22 cellular contexts compared by ENCODE assay signal in the genomic region with DNA sequence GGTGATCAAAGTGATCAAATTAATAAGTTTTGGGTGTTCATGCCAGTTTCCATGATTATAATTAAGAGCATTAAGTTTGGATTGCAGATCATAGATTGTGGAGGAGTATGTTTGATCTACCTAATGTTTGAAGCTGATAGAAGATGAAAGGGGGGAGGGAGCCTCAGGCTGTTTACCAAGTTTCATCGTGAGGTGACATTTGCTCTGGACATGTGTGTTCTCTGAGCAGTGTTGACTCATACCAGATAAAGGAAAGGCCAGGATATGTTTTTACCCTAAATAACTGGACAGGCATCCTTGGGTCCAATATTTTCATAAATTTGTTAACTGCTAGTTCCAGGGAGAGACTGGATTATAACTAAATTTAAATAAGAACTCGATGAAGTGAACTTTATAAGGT. TPM values are rescaled to one million over a fixed set of nuclear protein-coding genes. Genes with fewer than 3 reads are reported as not detected.
DNase-seq lines count a peak whose midpoint lies in the region; ATAC-seq, FAIRE-seq and TF ChIP-seq lines count a peak whose summit lies in the region.
"Had no signal": no experiment of that assay in that cellular context is flagged by ENCODE, and none has a peak within 500 bp of the region (broad histone marks: within the 10 kb centered on the region; RNA-seq: fewer than 3 reads in every experiment).

No MANE protein-coding gene starts in this region.

- intact Hi-C loops in pancreas (cut with DNase I): no loop called here

- H3K4me3 Mint-ChIP-seq in activated CD8-positive, alpha-beta memory T cell treated with anti-CD3 and anti-CD28 coated beads, Interleukin-2, amount 10 ng/mL, durations not matched to agents 7 days and 5 days: no peak overlapping the region
- no peak overlapping the region for H3K4me3 Mint-ChIP-seq in stimulated activated effector memory CD8-positive, alpha-beta T cell treated with anti-CD3 and anti-CD28 coated beads, Interleukin-12 subunit alpha, Interleukin-12 subunit beta, amount 100 ng/mL, for 72 hours
- H3K4me3 Mint-ChIP-seq: B cell, CD14-positive monocyte had no signal

- H3K36me3 Mint-ChIP-seq in activated CD8-positive, alpha-beta memory T cell treated with anti-CD3 and anti-CD28 coated beads, Interleukin-2, amount 10 ng/mL, durations not matched to agents 7 days and 5 days: peaks cover 9% of the 10 kb centered on the region
- peaks cover 11% of the 10 kb centered on the region for H3K36me3 Mint-ChIP-seq in stimulated activated effector memory CD8-positive, alpha-beta T cell treated with anti-CD3 and anti-CD28 coated beads, Interleukin-12 subunit alpha, Interleukin-12 subunit beta, amount 100 ng/mL, for 72 hours
- H3K36me3 Mint-ChIP-seq: CD14-positive monocyte had no signal

- peaks cover 22 to 34% (median 30%) of the 10 kb centered on the region in 3 donors for H3K4me1 ChIP-seq in pancreas

- TF ChIP-seq CTCF in 22Rv1 (IDR thresholded peaks at IDR 0.05) (no peak), LNCaP clone FGC (IDR thresholded peaks at IDR 0.05; ENCODE audit: control insufficient read depth, extremely low read depth, insufficient read depth) (no peak), epithelial cell of esophagus (IDR thresholded peaks at IDR 0.05; ENCODE audit: insufficient read depth, low read depth, low read length, missing control alignments) (no peak), pancreas (IDR thresholded peaks at IDR 0.05) (no peak)

- CTCF ChIA-PET in activated CD8-positive, alpha-beta memory T cell treated with anti-CD3 and anti-CD28 coated beads, Interleukin-2, amount 10 ng/mL, durations not matched to agents 7 days and 5 days (lab: Charles Lee): interaction anchor here (1.6 kb wide), 1 partner anchor 13 kb away, joined by 3 read pairs; no protein-coding TSS in a partner anchor

- no peaks in the 10 kb centered on the region for H3K27me3 ChIP-seq in pancreas
- H3K27me3 ChIP-seq: SJCRH30 had no signal

- H3K27me3 Mint-ChIP-seq in activated CD8-positive, alpha-beta memory T cell treated with anti-CD3 and anti-CD28 coated beads, Interleukin-2, amount 10 ng/mL, durations not matched to agents 7 days and 5 days: peaks cover 12% of the 10 kb centered on the region

- WGBS in pancreas, 2 donors: 8 to 11% methylated on average over 2 of the region's 2 CpGs

- no peak overlapping the region for H3K4me3 ChIP-seq in LNCaP clone FGC (ENCODE audit: low read depth, low read length)
- H3K4me3 ChIP-seq in epithelial cell of esophagus (ENCODE audit: low read length): no peak overlapping the region
- H3K4me3 ChIP-seq in pancreas: no peak overlapping the region
- H3K4me3 ChIP-seq: A549, GM12878, SJCRH30 had no signal

- H3K9me3 ChIP-seq in pancreas: no peaks in the 10 kb centered on the region
- H3K9me3 ChIP-seq: A549, SJCRH30 had no signal

- ATAC-seq in pancreas: peak; percentile 38 to 44 (median 42)
- no peak for ATAC-seq in activated CD8-positive, alpha-beta memory T cell treated with anti-CD3 and anti-CD28 coated beads, Interleukin-2, amount 10 ng/mL, durations not matched to agents 7 days and 5 days
- no peak for ATAC-seq in stimulated activated effector memory CD8-positive, alpha-beta T cell treated with anti-CD3 and anti-CD28 coated beads, Interleukin-12 subunit alpha, Interleukin-12 subunit beta, amount 100 ng/mL, for 72 hours
- ATAC-seq: A549, GM12878, Panc1 had no signal

- H3K4me1 Mint-ChIP-seq in activated CD8-positive, alpha-beta memory T cell treated with anti-CD3 and anti-CD28 coated beads, Interleukin-2, amount 10 ng/mL, durations not matched to agents 7 days and 5 days: peaks cover 26% of the 10 kb centered on the region
- peaks cover 17% of the 10 kb centered on the region for H3K4me1 Mint-ChIP-seq in stimulated activated effector memory CD8-positive, alpha-beta T cell treated with anti-CD3 and anti-CD28 coated beads, Interleukin-12 subunit alpha, Interleukin-12 subunit beta, amount 100 ng/mL, for 72 hours

- H3K9me3 Mint-ChIP-seq in activated CD8-positive, alpha-beta memory T cell treated with anti-CD3 and anti-CD28 coated beads, Interleukin-2, amount 10 ng/mL, durations not matched to agents 7 days and 5 days (ENCODE audit: low read depth): peaks cover 3% of the 10 kb centered on the region
- peaks cover 4% of the 10 kb centered on the region for H3K9me3 Mint-ChIP-seq in stimulated activated effector memory CD8-positive, alpha-beta T cell treated with anti-CD3 and anti-CD28 coated beads, Interleukin-12 subunit alpha, Interleukin-12 subunit beta, amount 100 ng/mL, for 72 hours

- no peaks in the 10 kb centered on the region for H3K36me3 ChIP-seq in pancreas
- H3K36me3 ChIP-seq: SJCRH30 had no signal

- H3K27ac ChIP-seq in 22Rv1 (peak overlapping the region; percentile 75; the same call in 1 of the 2 replicates), pancreas (peak overlapping the region; percentile 34 to 87 (median 60))
- H3K27ac ChIP-seq: A549, SJCRH30 had no signal

- FAIRE-seq in pancreas (lab: Jason Lieb, UNC): no peak
- FAIRE-seq: A549, GM12878, H54, HTR-8/SVneo had no signal

- DNase-seq in LNCaP clone FGC (ENCODE audit: low read depth): peak; percentile 67
- DNase-seq in epithelial cell of esophagus (ENCODE audit: low read depth): peak; percentile 10
- peak in 3 of 6 donors; percentile 46 to 76 (median 49) for DNase-seq in pancreas
- DNase-seq in activated CD8-positive, alpha-beta memory T cell treated with anti-CD3 and anti-CD28 coated beads, Interleukin-2, amount 10 ng/mL, durations not matched to agents 7 days and 5 days: no peak
- no peak for DNase-seq in stimulated activated effector memory CD8-positive, alpha-beta T cell treated with anti-CD3 and anti-CD28 coated beads, Interleukin-12 subunit alpha, Interleukin-12 subunit beta, amount 100 ng/mL, for 72 hours (ENCODE audit: low spot score in 2 of 2)
- DNase-seq in NCI-H1092 treated with DMSO at 0.1 percent for 48 hours (lab: John Stamatoyannopoulos, UW): no peak
- DNase-seq: DMS79 treated with DMSO at 0.1 percent for 48 hours, IMR-90, MV-4-11, NCI-H1930, NCI-H226, NCI-H510A treated with DMSO at 0.1 percent for 48 hours, NCI-H82, SJCRH30 had no signal

- no peak overlapping the region for H3K27ac Mint-ChIP-seq in activated CD8-positive, alpha-beta memory T cell treated with anti-CD3 and anti-CD28 coated beads, Interleukin-2, amount 10 ng/mL, durations not matched to agents 7 days and 5 days
- no peak overlapping the region for H3K27ac Mint-ChIP-seq in stimulated activated effector memory CD8-positive, alpha-beta T cell treated with anti-CD3 and anti-CD28 coated beads, Interleukin-12 subunit alpha, Interleukin-12 subunit beta, amount 100 ng/mL, for 72 hours
- H3K27ac Mint-ChIP-seq: B cell, CD14-positive monocyte had no signal

RNA-seq across cellular contexts. Expression of a gene that starts 3.5 kb away (rescaled TPM):
- 100 to 1,000 TPM; 338 to 763 (median 498) TPM for total RNA-seq in pancreas
- 10 to 100 TPM; 54.5 to 59.6 TPM for polyA plus RNA-seq in pancreas
- 10 to 100 TPM; 59.0 to 65.3 TPM for total RNA-seq in activated CD8-positive, alpha-beta memory T cell treated with anti-CD3 and anti-CD28 coated beads, Interleukin-2, amount 10 ng/mL, durations not matched to agents 7 days and 5 days

Comparison
In these comparisons a context has a peak if more than half of its experiments do, and no peak if none do; other contexts are left out.
1. DNase-seq: peak in LNCaP clone FGC (single experiment) and epithelial cell of esophagus (single experiment); none in activated CD8-positive, alpha-beta memory T cell treated with anti-CD3 and anti-CD28 coated beads, Interleukin-2, amount 10 ng/mL, durations not matched to agents 7 days and 5 days (single experiment), stimulated activated effector memory CD8-positive, alpha-beta T cell treated with anti-CD3 and anti-CD28 coated beads, Interleukin-12 subunit alpha, Interleukin-12 subunit beta, amount 100 ng/mL, for 72 hours (0 of 2) and NCI-H1092 treated with DMSO at 0.1 percent for 48 hours (single experiment).
2. ATAC-seq: peak in pancreas (4 of 4); none in activated CD8-positive, alpha-beta memory T cell treated with anti-CD3 and anti-CD28 coated beads, Interleukin-2, amount 10 ng/mL, durations not matched to agents 7 days and 5 days (single experiment) and stimulated activated effector memory CD8-positive, alpha-beta T cell treated with anti-CD3 and anti-CD28 coated beads, Interleukin-12 subunit alpha, Interleukin-12 subunit beta, amount 100 ng/mL, for 72 hours (single experiment).
3. RNA of a gene that starts 3.5 kb away (total RNA-seq): 338 to 763 TPM in pancreas; 59.0 to 65.3 TPM in activated CD8-positive, alpha-beta memory T cell treated with anti-CD3 and anti-CD28 coated beads, Interleukin-2, amount 10 ng/mL, durations not matched to agents 7 days and 5 days; every median in the first group is over 4 times any median in the second.